Comparison of ENCODE assay signal across 35 cellular contexts in the genomic region with DNA sequence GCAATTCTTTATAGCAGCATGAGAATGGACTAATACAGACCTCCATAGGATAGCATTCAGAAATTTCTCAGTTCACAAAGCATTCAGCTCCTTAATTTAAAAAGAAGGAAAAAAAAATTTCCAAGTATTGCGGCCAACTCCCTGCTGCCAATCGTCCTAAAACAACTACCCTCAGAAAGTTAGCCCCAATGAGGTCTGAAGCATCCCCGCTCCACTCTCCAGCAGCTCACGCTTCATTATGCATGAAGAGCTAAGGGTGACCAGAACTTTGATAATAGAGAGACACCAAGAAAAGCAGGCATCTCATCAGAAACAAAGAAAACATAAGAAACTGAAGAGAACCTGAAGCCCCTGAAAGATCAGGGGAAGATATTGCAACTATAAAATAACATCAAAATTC.
"Had no signal": no experiment of that assay in that cellular context is flagged by ENCODE, and none has a peak within 500 bp of the region (broad histone marks: within the 10 kb centered on the region; RNA-seq: fewer than 3 reads in every experiment).

No MANE protein-coding gene starts in this region.

- H3K36me3 ChIP-seq: MG63 had no signal

- DNase-seq: Karpas-422, Kasumi-1, MG63, MM.1S, MV-4-11, NCI-H1048, NCI-H1092, NCI-H1092 treated with DMSO at 0.1 percent for 48 hours, NCI-H1105, NCI-H1105 treated with DMSO at 0.1 percent for 48 hours, NCI-H1417, NCI-H1417 treated with DMSO at 0.1 percent for 48 hours, NCI-H1436, NCI-H1436 treated with DMSO at 0.1 percent for 48 hours, NCI-H146, NCI-H1694, NCI-H1694 treated with DMSO at 0.1 percent for 48 hours, NCI-H187, NCI-H187 treated with DMSO at 0.1 percent for 48 hours, NCI-H1930, NCI-H2029, NCI-H2029 treated with DMSO at 0.1 percent for 48 hours, NCI-H2081, NCI-H2081 treated with DMSO at 0.1 percent for 48 hours, NCI-H2107, NCI-H2171, NCI-H2171 treated with DMSO at 0.1 percent for 48 hours, NCI-H2227 treated with DMSO at 0.1 percent for 48 hours, NCI-H226, NCI-H345, NCI-H446, NCI-H446 treated with DMSO at 0.1 percent for 48 hours, NCI-H510A, NCI-H510A treated with DMSO at 0.1 percent for 48 hours had no signal

- H3K9ac ChIP-seq: KMS-11 had no signal

- H3K27me3 ChIP-seq: MG63 had no signal

- H3K27ac ChIP-seq: KMS-11 had no signal

- H3K4me3 ChIP-seq: MG63 had no signal
